19 cellular contexts compared by ENCODE assay signal in genomic region chr3:59443618-59444292, GRCh38.
DNase-seq lines count a peak whose midpoint lies in the region; ATAC-seq and TF ChIP-seq lines count a peak whose summit lies in the region.
"Had no signal": no experiment of that assay in that cellular context is flagged by ENCODE, and none has a peak within 500 bp of the region (broad histone marks: within the 10 kb centered on the region; RNA-seq: fewer than 3 reads in every experiment).

No MANE protein-coding gene starts in this region.

- no peak overlapping the region for H2AFZ ChIP-seq in H9 (ENCODE audit: low read length)

- no peak overlapping the region for H3K56ac ChIP-seq in H9 (ENCODE audit: insufficient read length, low read depth, low read length)

- H3K9ac ChIP-seq in H9 (ENCODE audit: extremely low read depth, insufficient read length, low read length), result no peak overlapping the region

- H3K27me3 Mint-ChIP-seq in activated CD4-positive, alpha-beta T cell treated with anti-CD3 and anti-CD28 coated beads for 36 hours, result no peaks in the 10 kb centered on the region
- H3K27me3 Mint-ChIP-seq in activated T-helper 1 cell treated with anti-CD3 and anti-CD28 coated beads, Interleukin-12 subunit alpha, Interleukin-12 subunit beta, Interleukin-2, Interleukin-4 antibody, amounts not matched to agents 30 ng/mL and 10 ng/mL and 1 ng/mL, durations not matched to agents 14 hours and 24 hours and 36 hours (ENCODE audit: insufficient read depth), result no peaks in the 10 kb centered on the region
- H3K27me3 Mint-ChIP-seq in natural killer cell (ENCODE audit: low read depth in 2 of 2) (peaks cover 0 to 5% of the 10 kb centered on the region in 2 donors), H9 (ENCODE audit: low read depth) (peaks cover 100% of the 10 kb centered on the region)
- H3K27me3 Mint-ChIP-seq: brain; stimulated activated naive B cell treated with anti-CD40 and anti-IgM and Interleukin-4, amounts not matched to agents 10 μg/mL and 1 μg/mL and 100 μg/mL, for 72 hours had no signal

- peaks cover 3% of the 10 kb centered on the region for H3K9me3 Mint-ChIP-seq in activated CD4-positive, alpha-beta T cell treated with anti-CD3 and anti-CD28 coated beads for 36 hours (ENCODE audit: low read depth)
- peaks cover 4% of the 10 kb centered on the region for H3K9me3 Mint-ChIP-seq in activated T-helper 1 cell treated with anti-CD3 and anti-CD28 coated beads, Interleukin-12 subunit alpha, Interleukin-12 subunit beta, Interleukin-2, Interleukin-4 antibody, amounts not matched to agents 30 ng/mL and 10 ng/mL and 1 ng/mL, durations not matched to agents 14 hours and 24 hours and 36 hours
- H3K9me3 Mint-ChIP-seq in natural killer cell (no peaks in the 10 kb centered on the region), H9 (no peaks in the 10 kb centered on the region; a peak in 1 of 5 replicates)
- H3K9me3 Mint-ChIP-seq: brain; stimulated activated naive B cell treated with anti-CD40 and anti-IgM and Interleukin-4, amounts not matched to agents 10 μg/mL and 1 μg/mL and 100 μg/mL, for 72 hours had no signal

- H2BK20ac ChIP-seq in H9 (ENCODE audit: low read depth, low read length, poor library complexity, severe bottlenecking), result no peak overlapping the region

- no peak overlapping the region for H3K14ac ChIP-seq in H9 (ENCODE audit: insufficient read depth, low read length)

- no peak overlapping the region for H2BK5ac ChIP-seq in H9 (ENCODE audit: insufficient read length, low read length)

- no peaks in the 10 kb centered on the region for H3K79me1 ChIP-seq in H9 (ENCODE audit: insufficient read depth, low read depth, low read length, poor library complexity, severe bottlenecking)

- H2AK5ac ChIP-seq in H9 (ENCODE audit: insufficient read length, low read length), result no peak overlapping the region

- H4K8ac ChIP-seq in H9 (replicated peaks; ENCODE audit: insufficient read length, low read depth, low read length), result no peak overlapping the region

- CTCF ChIA-PET in activated CD4-positive, alpha-beta T cell treated with anti-CD3 and anti-CD28 coated beads for 36 hours (lab: Charles Lee), result interaction anchor here (0.7 to 1.6 kb wide), 9 partner anchors 9 to 232 kb away, joined by 3 to 5 read pairs (median 3); no protein-coding TSS in a partner anchor

- H2BK15ac ChIP-seq in H9 (ENCODE audit: low read depth, low read length), result no peak overlapping the region

- no peaks in the 10 kb centered on the region for H4K20me1 ChIP-seq in H9 (ENCODE audit: control insufficient read depth, insufficient read depth, insufficient read length)

- peaks cover 4% of the 10 kb centered on the region for H3K36me3 Mint-ChIP-seq in activated CD4-positive, alpha-beta T cell treated with anti-CD3 and anti-CD28 coated beads for 36 hours (ENCODE audit: low read depth)
- peaks cover 3% of the 10 kb centered on the region for H3K36me3 Mint-ChIP-seq in activated T-helper 1 cell treated with anti-CD3 and anti-CD28 coated beads, Interleukin-12 subunit alpha, Interleukin-12 subunit beta, Interleukin-2, Interleukin-4 antibody, amounts not matched to agents 30 ng/mL and 10 ng/mL and 1 ng/mL, durations not matched to agents 14 hours and 24 hours and 36 hours (ENCODE audit: low read depth)
- H3K36me3 Mint-ChIP-seq in natural killer cell (no peaks in the 10 kb centered on the region), H9 (ENCODE audit: insufficient read depth in 1 of 3, low read depth in 3 of 3) (no peaks in the 10 kb centered on the region)
- H3K36me3 Mint-ChIP-seq: brain; stimulated activated naive B cell treated with anti-CD40 and anti-IgM and Interleukin-4, amounts not matched to agents 10 μg/mL and 1 μg/mL and 100 μg/mL, for 72 hours had no signal

- no peaks in the 10 kb centered on the region for H3K4me1 ChIP-seq in H9 (ENCODE audit: insufficient read depth, low read length)

- DNase-seq in activated CD4-positive, alpha-beta T cell treated with anti-CD3 and anti-CD28 coated beads for 36 hours, result peak; percentile 55
- DNase-seq in activated CD4-positive, alpha-beta T cell treated with anti-CD3 and anti-CD28 coated beads, Interleukin-2, amount 50 U/mL, for 4 hours, result no peak
- no peak for DNase-seq in activated T-helper 1 cell treated with anti-CD3 and anti-CD28 coated beads, Interleukin-12 subunit alpha, Interleukin-12 subunit beta, Interleukin-2, Interleukin-4 antibody, amounts not matched to agents 30 ng/mL and 10 ng/mL and 1 ng/mL, durations not matched to agents 14 hours and 24 hours and 36 hours (ENCODE audit: low spot score)
- no peak for DNase-seq in natural killer cell
- DNase-seq in H9, result no peak
- no peak for DNase-seq in AML-193 (lab: John Stamatoyannopoulos, UW)
- no peak for DNase-seq in ecto neural progenitor cell (ENCODE audit: low spot score)
- DNase-seq: activated CD4-positive, CD25-positive, alpha-beta regulatory T cell; activated effector memory CD4-positive, alpha-beta T cell treated with anti-CD3 and anti-CD28 coated beads, Interleukin-2, amount 50 U/mL, for 16 hours; EL; head of caudate nucleus; KG1; NCI-H1417; NCI-H2171 treated with DMSO at 0.1 percent for 48 hours; RPMI8226; stimulated activated naive B cell treated with anti-CD40 and anti-IgM and Interleukin-4, amounts not matched to agents 10 μg/mL and 1 μg/mL and 100 μg/mL, for 72 hours; SW 1271 had no signal

- no peaks in the 10 kb centered on the region for H3K9me3 ChIP-seq in H9 (ENCODE audit: control insufficient read depth, low read depth, low read length)

- H3K4me2 ChIP-seq in H9 (ENCODE audit: insufficient read depth, insufficient read length, low read length), result no peak overlapping the region

- POLR2A ChIA-PET in activated CD4-positive, alpha-beta T cell treated with anti-CD3 and anti-CD28 coated beads for 36 hours (lab: Charles Lee), result interaction anchor here (0.8 to 2.4 kb wide), 2 partner anchors 13 to 16 kb away, joined by 7 read pairs; no protein-coding TSS in a partner anchor

- no peak overlapping the region for H4K5ac ChIP-seq in H9 (ENCODE audit: insufficient read length, low read depth, low read length)

- no peak overlapping the region for H3K23ac ChIP-seq in H9 (ENCODE audit: insufficient read length, low read depth, low read length)

- peaks cover 53% of the 10 kb centered on the region for H3K4me1 Mint-ChIP-seq in activated CD4-positive, alpha-beta T cell treated with anti-CD3 and anti-CD28 coated beads for 36 hours
- peaks cover 56% of the 10 kb centered on the region for H3K4me1 Mint-ChIP-seq in activated T-helper 1 cell treated with anti-CD3 and anti-CD28 coated beads, Interleukin-12 subunit alpha, Interleukin-12 subunit beta, Interleukin-2, Interleukin-4 antibody, amounts not matched to agents 30 ng/mL and 10 ng/mL and 1 ng/mL, durations not matched to agents 14 hours and 24 hours and 36 hours (ENCODE audit: low read depth)
- peaks cover 20 to 35% of the 10 kb centered on the region in 2 donors for H3K4me1 Mint-ChIP-seq in natural killer cell
- H3K4me1 Mint-ChIP-seq in H9, result peaks cover 3 to 6% of the 10 kb centered on the region in 2 experiments
- H3K4me1 Mint-ChIP-seq: stimulated activated naive B cell treated with anti-CD40 and anti-IgM and Interleukin-4, amounts not matched to agents 10 μg/mL and 1 μg/mL and 100 μg/mL, for 72 hours had no signal

- peak; percentile 74 for ATAC-seq in activated CD4-positive, alpha-beta T cell treated with anti-CD3 and anti-CD28 coated beads for 36 hours
- peak; percentile 18 for ATAC-seq in GM21529 (IDR thresholded peaks at IDR 0.05; ENCODE audit: unreplicated experiment)
- ATAC-seq in natural killer cell, result no peak
- ATAC-seq: stimulated activated naive B cell treated with anti-CD40 and anti-IgM and Interleukin-4, amounts not matched to agents 10 μg/mL and 1 μg/mL and 100 μg/mL, for 72 hours had no signal

- intact Hi-C loops in activated CD4-positive, alpha-beta T cell treated with anti-CD3 and anti-CD28 coated beads for 36 hours (cut with DNase I, micrococcal nuclease), result loop anchor here (1.0 kb wide), 2 partner anchors 16 to 57 kb away; no protein-coding TSS in a partner anchor
- intact Hi-C loops in activated T-helper 1 cell treated with anti-CD3 and anti-CD28 coated beads, Interleukin-12 subunit alpha, Interleukin-12 subunit beta, Interleukin-2, Interleukin-4 antibody, amounts not matched to agents 30 ng/mL and 10 ng/mL and 1 ng/mL, durations not matched to agents 14 hours and 24 hours and 36 hours (cut with micrococcal nuclease), result loop anchor here (1.0 to 2.0 kb wide), 6 partner anchors 9 to 231 kb away; no protein-coding TSS in a partner anchor
- intact Hi-C loops in natural killer cell (cut with micrococcal nuclease), result no loop called here

- no peak overlapping the region for H2BK12ac ChIP-seq in H9 (ENCODE audit: insufficient read length, low read depth, low read length)

- peaks cover 48% of the 10 kb centered on the region for H3K27me3 ChIP-seq in H9 (ENCODE audit: insufficient read depth, low read length)

- WGBS in H9 (ENCODE audit: extremely low coverage, insufficient read length, low lambda C conversion rate), result no CpG with 5 or more reads among the region's 6 CpGs

- H2BK120ac ChIP-seq in H9 (ENCODE audit: low read depth, low read length, poor library complexity, severe bottlenecking), result no peak overlapping the region

- no peaks in the 10 kb centered on the region for H3K23me2 ChIP-seq in H9 (ENCODE audit: insufficient read length, low read depth, low read length, poor library complexity, severe bottlenecking)

- H3K18ac ChIP-seq in H9 (ENCODE audit: insufficient read length, low read depth, low read length), result no peak overlapping the region

- TF ChIP-seq CTCF in natural killer cell (IDR thresholded peaks at IDR 0.05) (no peak), H9 (conservative IDR thresholded peaks at IDR 0.05) (no peak)

- H3K4ac ChIP-seq in H9 (ENCODE audit: low read depth, low read length), result no peak overlapping the region

- H3K4me3 Mint-ChIP-seq in activated CD4-positive, alpha-beta T cell treated with anti-CD3 and anti-CD28 coated beads for 36 hours, result peak overlapping the region; percentile 55
- H3K4me3 Mint-ChIP-seq in activated T-helper 1 cell treated with anti-CD3 and anti-CD28 coated beads, Interleukin-12 subunit alpha, Interleukin-12 subunit beta, Interleukin-2, Interleukin-4 antibody, amounts not matched to agents 30 ng/mL and 10 ng/mL and 1 ng/mL, durations not matched to agents 14 hours and 24 hours and 36 hours, result peak overlapping the region; percentile 74
- H3K4me3 Mint-ChIP-seq in natural killer cell (no peak overlapping the region), H9 (no peak overlapping the region)
- H3K4me3 Mint-ChIP-seq: brain; stimulated activated naive B cell treated with anti-CD40 and anti-IgM and Interleukin-4, amounts not matched to agents 10 μg/mL and 1 μg/mL and 100 μg/mL, for 72 hours had no signal

- no peak overlapping the region for H4K91ac ChIP-seq in H9 (ENCODE audit: insufficient read length, low read depth, low read length)

- peak overlapping the region; percentile 93 for H3K27ac Mint-ChIP-seq in activated CD4-positive, alpha-beta T cell treated with anti-CD3 and anti-CD28 coated beads for 36 hours
- H3K27ac Mint-ChIP-seq in activated T-helper 1 cell treated with anti-CD3 and anti-CD28 coated beads, Interleukin-12 subunit alpha, Interleukin-12 subunit beta, Interleukin-2, Interleukin-4 antibody, amounts not matched to agents 30 ng/mL and 10 ng/mL and 1 ng/mL, durations not matched to agents 14 hours and 24 hours and 36 hours, result peak overlapping the region; percentile 94
- peak overlapping the region; percentile 35 to 86 for H3K27ac Mint-ChIP-seq in natural killer cell
- H3K27ac Mint-ChIP-seq in H9, result no peak overlapping the region
- H3K27ac Mint-ChIP-seq: brain; stimulated activated naive B cell treated with anti-CD40 and anti-IgM and Interleukin-4, amounts not matched to agents 10 μg/mL and 1 μg/mL and 100 μg/mL, for 72 hours had no signal

- no peaks in the 10 kb centered on the region for H3K79me2 ChIP-seq in H9 (ENCODE audit: insufficient read depth, low read length)

- H3T11ph ChIP-seq in H9 (ENCODE audit: low read length), result no peak overlapping the region

- no peak overlapping the region for H3K27ac ChIP-seq in H9 (ENCODE audit: insufficient read length, low read depth, low read length)

Comparison
In these comparisons a context has a peak if more than half of its experiments do, and no peak if none do; other contexts are left out.
1. ATAC-seq: peak in activated CD4-positive, alpha-beta T cell treated with anti-CD3 and anti-CD28 coated beads for 36 hours (single experiment) and GM21529 (single experiment); none in natural killer cell (0 of 3).
2. H3K27ac Mint-ChIP-seq: peak in activated CD4-positive, alpha-beta T cell treated with anti-CD3 and anti-CD28 coated beads for 36 hours (single experiment), activated T-helper 1 cell treated with anti-CD3 and anti-CD28 coated beads, Interleukin-12 subunit alpha, Interleukin-12 subunit beta, Interleukin-2, Interleukin-4 antibody, amounts not matched to agents 30 ng/mL and 10 ng/mL and 1 ng/mL, durations not matched to agents 14 hours and 24 hours and 36 hours (single experiment) and natural killer cell (2 of 2); none in H9 (0 of 3).
3. H3K4me3 Mint-ChIP-seq: peak in activated CD4-positive, alpha-beta T cell treated with anti-CD3 and anti-CD28 coated beads for 36 hours (single experiment) and activated T-helper 1 cell treated with anti-CD3 and anti-CD28 coated beads, Interleukin-12 subunit alpha, Interleukin-12 subunit beta, Interleukin-2, Interleukin-4 antibody, amounts not matched to agents 30 ng/mL and 10 ng/mL and 1 ng/mL, durations not matched to agents 14 hours and 24 hours and 36 hours (single experiment); none in natural killer cell (single experiment) and H9 (0 of 2).